ENCODE assay signal across 16 cellular contexts in genomic region chr3:188076176-188076575, GRCh38.
DNase-seq lines count a peak whose midpoint lies in the region; ATAC-seq and TF ChIP-seq lines count a peak whose summit lies in the region.
"Had no signal": no experiment of that assay in that cellular context is flagged by ENCODE, and none has a peak within 500 bp of the region (broad histone marks: within the 10 kb centered on the region; RNA-seq: fewer than 3 reads in every experiment).

No MANE protein-coding gene starts in this region.

- TF ChIP-seq CTCF in sigmoid colon (IDR thresholded peaks at IDR 0.05): no peak
- no peak for TF ChIP-seq CTCF in uterus (IDR thresholded peaks at IDR 0.05)

- peak; percentile 45 for DNase-seq in inferior parietal cortex (ENCODE audit: extremely low spot score)
- peak; percentile 64 for DNase-seq in sigmoid colon
- peak; percentile 43 to 50 for DNase-seq in uterus
- no peak for DNase-seq in NOMO-1 (lab: John Stamatoyannopoulos, UW; ENCODE audit: unreplicated experiment in 2 of 2)
- DNase-seq: activated CD8-positive, alpha-beta memory T cell treated with anti-CD3 and anti-CD28 coated beads, Interleukin-2, amount 50 U/mL, for 48 hours; activated naive CD4-positive, alpha-beta T cell treated with anti-CD3 and anti-CD28 coated beads for 36 hours; BE2C; effector CD8-positive, alpha-beta T cell; left colon; NCI-H510A; stimulated activated naive CD8-positive, alpha-beta T cell treated with anti-CD3 and anti-CD28 coated beads, Interleukin-15, amount 100 ng/mL, for 72 hours; T1000 had no signal

- no peak for TF ChIP-seq POLR2A in sigmoid colon (IDR thresholded peaks at IDR 0.05)
- no peak for TF ChIP-seq POLR2A in uterus (IDR thresholded peaks at IDR 0.05)

- H3K27me3 ChIP-seq in sigmoid colon (no peaks in the 10 kb centered on the region), uterus (no peaks in the 10 kb centered on the region)
- H3K27me3 ChIP-seq: BE2C, SJSA1 had no signal

- H3K4me3 ChIP-seq in sigmoid colon (no peak overlapping the region), uterus (no peak overlapping the region)
- H3K4me3 ChIP-seq: SJSA1 had no signal

- H3K36me3 ChIP-seq in sigmoid colon: no peaks in the 10 kb centered on the region
- no peaks in the 10 kb centered on the region for H3K36me3 ChIP-seq in uterus
- H3K36me3 ChIP-seq: BE2C, SJSA1 had no signal

- ATAC-seq in GM21515 (IDR thresholded peaks at IDR 0.05; ENCODE audit: unreplicated experiment): no peak
- no peak for ATAC-seq in HG03045 (IDR thresholded peaks at IDR 0.05; ENCODE audit: unreplicated experiment)
- ATAC-seq: left colon; stimulated activated naive CD8-positive, alpha-beta T cell treated with anti-CD3 and anti-CD28 coated beads, Interleukin-15, amount 100 ng/mL, for 72 hours had no signal

- WGBS in sigmoid colon, 2 donors: 92% methylated on average over 4 of the region's 4 CpGs

- TF ChIP-seq EP300 in sigmoid colon (IDR thresholded peaks at IDR 0.05): peak; percentile 52 to 85 (median 57)

- H3K27ac ChIP-seq in cingulate gyrus (ENCODE audit: low read depth, low read length) (peak overlapping the region; percentile 58), sigmoid colon (peak overlapping the region in 2 of 4 donors; percentile 28 to 63), uterus (peak overlapping the region; percentile 74 to 80)
- H3K27ac ChIP-seq: SJSA1 had no signal

- H3K9me3 ChIP-seq in sigmoid colon (no peaks in the 10 kb centered on the region), uterus (no peaks in the 10 kb centered on the region)
- H3K9me3 ChIP-seq: BE2C, SJSA1 had no signal

- H3K4me1 ChIP-seq in sigmoid colon: peaks cover 0 to 5% (median 0%) of the 10 kb centered on the region in 4 donors
- H3K4me1 ChIP-seq in uterus: no peaks in the 10 kb centered on the region
- H3K4me1 ChIP-seq: BE2C, SJSA1 had no signal

- intact Hi-C loops in sigmoid colon (cut with DNase I) (loop anchor here (5.0 kb wide), 1 partner anchor 36 kb away; no protein-coding TSS in a partner anchor), uterus (cut with DNase I; ENCODE audit: low total_unique reads) (no loop called here)

Comparison
In these comparisons a context has a peak if more than half of its experiments do, and no peak if none do; other contexts are left out.
1. DNase-seq: peak in inferior parietal cortex (single experiment), sigmoid colon (single experiment) and uterus (2 of 2); none in NOMO-1 (0 of 2).